8 cellular contexts compared by ENCODE assay signal in genomic region chr7:48084727-48085432, GRCh38. TPM values are rescaled to one million over a fixed set of nuclear protein-coding genes. Genes with fewer than 3 reads are reported as not detected.
DNase-seq lines count a peak whose midpoint lies in the region; ATAC-seq, FAIRE-seq and TF ChIP-seq lines count a peak whose summit lies in the region.

No MANE protein-coding gene starts in this region.

- no peak overlapping the region for H2AFZ ChIP-seq in keratinocyte (ENCODE audit: control insufficient read depth, low read length)

- no peak overlapping the region for H3K4me3 ChIP-seq in keratinocyte (ENCODE audit: control insufficient read depth in 2 of 3, extremely low read depth in 1 of 3, insufficient read depth in 2 of 3, low read depth in 1 of 3, low read length in 3 of 3)

- dilution Hi-C loops in keratinocyte (cut with MboI; ENCODE audit: extremely low pct_ligation_motif_present, low sequenced_read_pairs), result no loop called here

- peak overlapping the region; percentile 41 for H3K9ac ChIP-seq in keratinocyte (ENCODE audit: control insufficient read depth, extremely low read depth, insufficient read depth, low read length)

- H3K36me3 ChIP-seq in keratinocyte (ENCODE audit: control insufficient read depth in 2 of 2, extremely low read depth in 1 of 2, insufficient read depth in 2 of 2, low read length in 2 of 2), result peaks cover 0 to 1% of the 10 kb centered on the region in 2 experiments

- H3K27me3 Mint-ChIP-seq in activated naive CD8-positive, alpha-beta T cell treated with anti-CD3 and anti-CD28 coated beads, Interleukin-2, amount 50 U/mL, for 24 hours, result no peaks in the 10 kb centered on the region
- no peaks in the 10 kb centered on the region for H3K27me3 Mint-ChIP-seq in WTC11 (ENCODE audit: low read depth)

- ATAC-seq in HG03342 (IDR thresholded peaks at IDR 0.05; ENCODE audit: unreplicated experiment) (peak; percentile 58), SK-N-SH treated with all-trans-retinoic acid at 6 μM for 48 hours (peak; percentile 58), WTC11 (no peak)
- peak; percentile 73 for ATAC-seq in activated naive CD8-positive, alpha-beta T cell treated with anti-CD3 and anti-CD28 coated beads, Interleukin-2, amount 50 U/mL, for 24 hours

- TF ChIP-seq CTCF in keratinocyte (optimal IDR thresholded peaks at IDR 0.05 in 1 of 3, IDR thresholded peaks at IDR 0.05 in 1 of 3, conservative IDR thresholded peaks at IDR 0.05 in 1 of 3; ENCODE audit: extremely low read depth in 1 of 3, insufficient read depth in 2 of 3, low read length in 3 of 3) (no peak), WTC11 (IDR thresholded peaks at IDR 0.05) (no peak)

- POLR2A ChIA-PET in WTC11 (lab: Charles Lee), result no interaction called here

- no peaks in the 10 kb centered on the region for H3K9me3 Mint-ChIP-seq in activated naive CD8-positive, alpha-beta T cell treated with anti-CD3 and anti-CD28 coated beads, Interleukin-2, amount 50 U/mL, for 24 hours
- H3K9me3 Mint-ChIP-seq in WTC11, result peaks cover 8% of the 10 kb centered on the region; the same call in 1 of the 2 replicates

- H3K27ac Mint-ChIP-seq in activated naive CD8-positive, alpha-beta T cell treated with anti-CD3 and anti-CD28 coated beads, Interleukin-2, amount 50 U/mL, for 24 hours, result peak overlapping the region; percentile 93
- H3K27ac Mint-ChIP-seq in WTC11, result no peak overlapping the region

- peaks cover 5% of the 10 kb centered on the region for H3K36me3 Mint-ChIP-seq in activated naive CD8-positive, alpha-beta T cell treated with anti-CD3 and anti-CD28 coated beads, Interleukin-2, amount 50 U/mL, for 24 hours (ENCODE audit: low read depth)
- H3K36me3 Mint-ChIP-seq in WTC11, result no peaks in the 10 kb centered on the region

- CTCF ChIA-PET in WTC11 (lab: Charles Lee), result no interaction called here

- peak overlapping the region; percentile 64 for H3K4me3 Mint-ChIP-seq in activated naive CD8-positive, alpha-beta T cell treated with anti-CD3 and anti-CD28 coated beads, Interleukin-2, amount 50 U/mL, for 24 hours
- H3K4me3 Mint-ChIP-seq in WTC11, result no peak overlapping the region

- H3K27ac ChIP-seq in keratinocyte (ENCODE audit: control insufficient read depth, insufficient read depth, low read length), result peak overlapping the region; percentile 97

- DNase-seq in ACHN (peak; percentile 100), GM19239 (ENCODE audit: insufficient read length, low spot score) (peak; percentile 65), keratinocyte (ENCODE audit: low read depth, low spot score) (peak; percentile 94), WTC11 (ENCODE audit: low spot score) (no peak)
- peak; percentile 68 for DNase-seq in activated naive CD8-positive, alpha-beta T cell treated with anti-CD3 and anti-CD28 coated beads, Interleukin-2, amount 50 U/mL, for 24 hours
- DNase-seq in stimulated activated CD8-positive, alpha-beta memory T cell treated with anti-CD3 and anti-CD28 coated beads, Interleukin-12 subunit alpha, Interleukin-12 subunit beta, amount 100 ng/mL, for 24 hours (ENCODE audit: extremely low read depth), result peak; percentile 51

- no peaks in the 10 kb centered on the region for H3K9me3 ChIP-seq in keratinocyte (ENCODE audit: control insufficient read depth, low read depth, low read length)

- no peaks in the 10 kb centered on the region for H4K20me1 ChIP-seq in keratinocyte (ENCODE audit: control insufficient read depth, extremely low read depth, insufficient read depth, low read length)

- H3K4me1 Mint-ChIP-seq in activated naive CD8-positive, alpha-beta T cell treated with anti-CD3 and anti-CD28 coated beads, Interleukin-2, amount 50 U/mL, for 24 hours, result peaks cover 66% of the 10 kb centered on the region
- peaks cover 40% of the 10 kb centered on the region for H3K4me1 Mint-ChIP-seq in WTC11

- H3K4me2 ChIP-seq in keratinocyte (ENCODE audit: control insufficient read depth, extremely low read depth, insufficient read depth, low read depth, low read length), result peak overlapping the region; percentile 73

- peaks cover 64% of the 10 kb centered on the region for H3K4me1 ChIP-seq in keratinocyte (ENCODE audit: control insufficient read depth, extremely low read depth, insufficient read depth, low read length)

- peak; percentile 93 for FAIRE-seq in GM19239 (lab: Jason Lieb, UNC)
- FAIRE-seq in keratinocyte (lab: Jason Lieb, UNC), result peak; percentile 82

- H3K79me2 ChIP-seq in keratinocyte (ENCODE audit: control insufficient read depth, insufficient read depth, low read length), result peaks cover 8% of the 10 kb centered on the region

- H3K27me3 ChIP-seq in keratinocyte (ENCODE audit: control insufficient read depth, extremely low read depth, insufficient read depth, low read length), result no peaks in the 10 kb centered on the region

- in situ Hi-C loops in ACHN (cut with HindIII; ENCODE audit: low pct_ligation_motif_present, low pct_unique_long_range_greater_than_20kb, low sequenced_read_pairs), result loop anchor here (25.0 kb wide), 1 partner anchor 98 kb away; the partner anchor contains the start of gene HUS1

- no peaks in the 10 kb centered on the region for H3K9me1 ChIP-seq in keratinocyte (ENCODE audit: control insufficient read depth, extremely low read depth, insufficient read depth, low read length)

TF ChIP-seq in SK-N-SH treated with all-trans-retinoic acid at 6 μM for 48 hours, 23 proteins besides CTCF, POLR2A, EP300 and RAD21 (continues in another document):
- TF ChIP-seq GLIS3 (CRISPR knock-in tag; IDR thresholded peaks at IDR 0.05), result no peak
- no peak for TF ChIP-seq BACH2 (CRISPR knock-in tag; IDR thresholded peaks at IDR 0.05; ENCODE audit: borderline replicate concordance)
- TF ChIP-seq ZC3H10 (CRISPR knock-in tag; IDR thresholded peaks at IDR 0.05), result peak; percentile 49; the same call in 1 of the 2 replicates
- TF ChIP-seq ARNTL (CRISPR knock-in tag; IDR thresholded peaks at IDR 0.05; ENCODE audit: borderline replicate concordance, low read depth), result no peak

TF ChIP-seq in WTC11, 78 proteins besides CTCF, POLR2A, EP300 and RAD21 (continues in another document):
- TF ChIP-seq RELA (CRISPR knock-in tag; IDR thresholded peaks at IDR 0.05; ENCODE audit: borderline replicate concordance), result no peak
- TF ChIP-seq ZNF317 (CRISPR knock-in tag; IDR thresholded peaks at IDR 0.05; ENCODE audit: borderline replicate concordance, low read depth), result no peak
- no peak for TF ChIP-seq ATF2 (CRISPR knock-in tag; IDR thresholded peaks at IDR 0.05; ENCODE audit: borderline replicate concordance, low read depth)
- TF ChIP-seq GABPB1 (CRISPR knock-in tag; IDR thresholded peaks at IDR 0.05), result no peak
- TF ChIP-seq ESRRA (CRISPR knock-in tag; IDR thresholded peaks at IDR 0.05; ENCODE audit: borderline replicate concordance), result no peak
- no peak for TF ChIP-seq SMAD3 (CRISPR knock-in tag; IDR thresholded peaks at IDR 0.05; ENCODE audit: borderline replicate concordance)
- TF ChIP-seq CREM (CRISPR knock-in tag; IDR thresholded peaks at IDR 0.05), result no peak
- no peak for TF ChIP-seq ZNF396 (CRISPR knock-in tag; IDR thresholded peaks at IDR 0.05; ENCODE audit: borderline replicate concordance)

RNA-seq across cellular contexts. Expression of gene UPP1, which starts 4.2 kb away (rescaled TPM):
- 165 to 226 TPM (median 202 TPM) in 3 replicates for polyA plus RNA-seq in keratinocyte
- 303 TPM for polyA plus RNA-seq in keratinocyte (2011; ENCODE audit: low read depth)
- polyA plus RNA-seq in keratinocyte (2011; cell fraction: cytosol; rRNA removed), result 124 and 240 TPM in 2 replicates
- polyA plus RNA-seq in keratinocyte (2011; cell fraction: nucleus; rRNA removed), result 328 and 366 TPM in 2 replicates
- 177 and 511 TPM in 2 replicates for polyA plus RNA-seq in keratinocyte (2012; ENCODE audit: low replicate concordance)
- polyA minus RNA-seq in keratinocyte, result 120 to 141 TPM (median 124 TPM) in 3 replicates
- polyA minus RNA-seq in keratinocyte (2011; cell fraction: cytosol; rRNA and poly(A)+ RNA removed), result 141 TPM
- polyA minus RNA-seq in keratinocyte (2011; cell fraction: nucleus; rRNA and poly(A)+ RNA removed), result 105 and 108 TPM in 2 replicates
- total RNA-seq in WTC11 (2021), result 34.6 to 55.6 TPM (median 37.7 TPM) in 3 replicates

RNA-seq across cellular contexts. Expression of gene C7orf57, which starts 49.5 kb away (rescaled TPM):
- 0.22 to 0.60 TPM (median 0.39 TPM) in 3 replicates for polyA plus RNA-seq in keratinocyte
- 2.0 TPM for polyA plus RNA-seq in keratinocyte (2011; ENCODE audit: low read depth)
- polyA plus RNA-seq in keratinocyte (2011; cell fraction: cytosol; rRNA removed), result 0.11 and 0.17 TPM in 2 replicates
- polyA plus RNA-seq in keratinocyte (2011; cell fraction: nucleus; rRNA removed), result 0.64 and 0.74 TPM in 2 replicates
- polyA plus RNA-seq in keratinocyte (2012; ENCODE audit: low replicate concordance), result 0.36 and 1.6 TPM in 2 replicates
- polyA minus RNA-seq in keratinocyte, result 0.13 to 0.43 TPM in 2 of 3 replicates, not detected in the other
- polyA minus RNA-seq in keratinocyte (2011; cell fraction: cytosol; rRNA and poly(A)+ RNA removed), result not detected
- not detected in 2 replicates for polyA minus RNA-seq in keratinocyte (2011; cell fraction: nucleus; rRNA and poly(A)+ RNA removed)
- 0.39 to 0.90 TPM (median 0.60 TPM) in 3 replicates for total RNA-seq in WTC11 (2021)

RNA-seq across cellular contexts. Expression of gene SUN3, which starts 56.0 kb away (rescaled TPM):
- polyA plus RNA-seq in keratinocyte, result not detected in 3 replicates
- 1.2 TPM for polyA plus RNA-seq in keratinocyte (2011; ENCODE audit: low read depth)
- polyA plus RNA-seq in keratinocyte (2011; cell fraction: cytosol; rRNA removed), result 0.11 TPM in 1 of 2 replicates, not detected in the other
- polyA plus RNA-seq in keratinocyte (2011; cell fraction: nucleus; rRNA removed), result 0.28 and 0.36 TPM in 2 replicates
- 0.55 TPM in 1 of 2 replicates, not detected in the other for polyA plus RNA-seq in keratinocyte (2012; ENCODE audit: low replicate concordance)
- polyA minus RNA-seq in keratinocyte, result 0.13 to 0.23 TPM in 2 of 3 replicates, not detected in the other
- polyA minus RNA-seq in keratinocyte (2011; cell fraction: cytosol; rRNA and poly(A)+ RNA removed), result not detected
- polyA minus RNA-seq in keratinocyte (2011; cell fraction: nucleus; rRNA and poly(A)+ RNA removed), result not detected in 2 replicates
- total RNA-seq in WTC11 (2021), result not detected in 3 replicates
